ENCODE assay signal across 14 cellular contexts in genomic region chr20:38592411-38592790, GRCh38. TPM values are rescaled to one million over a fixed set of nuclear protein-coding genes. Genes with fewer than 3 reads are reported as not detected.
A peak's percentile ranks its signal among the peaks of the same experiment; 100 is the strongest.
DNase-seq lines count a peak whose midpoint lies in the region; FAIRE-seq and TF ChIP-seq lines count a peak whose summit lies in the region.
"Not testable (repeated sequence)": the region's sequence is repeated elsewhere in the genome, so short reads cannot be mapped to it uniquely, and the experiment has no call there.
"Had no signal": no experiment of that assay in that cellular context is flagged by ENCODE, and none has a peak within 500 bp of the region (broad histone marks: within the 10 kb centered on the region; RNA-seq: fewer than 3 reads in every experiment).

No MANE protein-coding gene starts in this region.

- TF ChIP-seq CTCF in fibroblast of villous mesenchyme (IDR thresholded peaks at IDR 0.05; ENCODE audit: insufficient read depth, low read depth, low read length) = not testable (repeated sequence)

- not testable (repeated sequence) for H2AFZ ChIP-seq in mesenchymal stem cell (ENCODE audit: low read depth, low read length)

- not testable (repeated sequence) for H2BK15ac ChIP-seq in mesenchymal stem cell (ENCODE audit: low read depth, poor library complexity, severe bottlenecking)

- not testable (repeated sequence) for H2BK12ac ChIP-seq in mesenchymal stem cell (ENCODE audit: low read length in 2 of 2)

- WGBS in mesenchymal stem cell = 41% methylated on average over 3 of the region's 3 CpGs

- FAIRE-seq in RCC 7860 (lab: Jason Lieb, UNC) = not testable (repeated sequence)

- not testable (repeated sequence) for H4K91ac ChIP-seq in mesenchymal stem cell (ENCODE audit: low read length)

- H3K14ac ChIP-seq in mesenchymal stem cell (ENCODE audit: low read length in 2 of 2) = not testable (repeated sequence)

- H3K79me1 ChIP-seq in mesenchymal stem cell (replicated peaks; ENCODE audit: low read length, poor library complexity, severe bottlenecking) = not testable (repeated sequence)

- not testable (repeated sequence) for H2BK5ac ChIP-seq in mesenchymal stem cell (ENCODE audit: low read depth, low read length, poor library complexity, severe bottlenecking)

- not testable (repeated sequence) for H3K36me3 ChIP-seq in HUES48 (ENCODE audit: control insufficient read depth, insufficient read depth, low read length); mesenchymal stem cell (ENCODE audit: control insufficient read depth in 1 of 2, insufficient read depth in 2 of 2, low read depth in 1 of 2, low read length in 2 of 2)

- H3K23ac ChIP-seq in mesenchymal stem cell (ENCODE audit: low read length in 2 of 2) = not testable (repeated sequence)

- H3K4me3 ChIP-seq in HUES48 (ENCODE audit: low read depth, low read length); fibroblast of villous mesenchyme (ENCODE audit: low read depth, low read length); mesenchymal stem cell (ENCODE audit: insufficient read depth in 1 of 2, low read depth in 1 of 2, low read length in 2 of 2): not testable (repeated sequence)

- in situ Hi-C loops in ACHN (cut with HindIII; ENCODE audit: low pct_ligation_motif_present, low pct_unique_long_range_greater_than_20kb, low sequenced_read_pairs) = not testable (repeated sequence)

- not testable (repeated sequence) for H3K18ac ChIP-seq in mesenchymal stem cell (ENCODE audit: low read depth in 1 of 2, low read length in 2 of 2)

- H4K8ac ChIP-seq in mesenchymal stem cell (ENCODE audit: low read length) = not testable (repeated sequence)

- H2BK120ac ChIP-seq in mesenchymal stem cell (ENCODE audit: low read depth, low read length) = not testable (repeated sequence)

- H3K4me1 ChIP-seq in HUES48 (ENCODE audit: control insufficient read depth, insufficient read depth, low read length) = peaks cover 14% of the 10 kb centered on the region
- H3K4me1 ChIP-seq in mesenchymal stem cell (ENCODE audit: control insufficient read depth, insufficient read depth, low read depth, low read length) = peaks cover 17% of the 10 kb centered on the region

- not testable (repeated sequence) for H3K27me3 ChIP-seq in HUES48 (ENCODE audit: control insufficient read depth, insufficient read depth, low read length)
- peaks cover 0 to 31% of the 10 kb centered on the region in 2 experiments for H3K27me3 ChIP-seq in mesenchymal stem cell (ENCODE audit: control insufficient read depth in 1 of 2, insufficient read depth in 1 of 2, low read length in 2 of 2)

- not testable (repeated sequence) for H3K9me3 ChIP-seq in HUES48 (ENCODE audit: control insufficient read depth, insufficient read depth, low read length); mesenchymal stem cell (ENCODE audit: control insufficient read depth, low read length)

- peak overlapping the region; percentile 87 for H2AK5ac ChIP-seq in mesenchymal stem cell (ENCODE audit: low read length, severe bottlenecking)

- not testable (repeated sequence) for H3K4ac ChIP-seq in mesenchymal stem cell (ENCODE audit: low read depth in 1 of 2, low read length in 2 of 2)

- H3K4me2 ChIP-seq in mesenchymal stem cell (ENCODE audit: low read length, poor library complexity, severe bottlenecking) = not testable (repeated sequence)

- H3K27ac ChIP-seq in HUES48 (ENCODE audit: low read depth, low read length) = peak overlapping the region; percentile 67
- H3K27ac ChIP-seq in mesenchymal stem cell (ENCODE audit: low read length, poor library complexity, severe bottlenecking) = not testable (repeated sequence)

- not testable (repeated sequence) for H3K9ac ChIP-seq in HUES48 (ENCODE audit: low read depth, low read length); mesenchymal stem cell (ENCODE audit: low read length)

- DNase-seq in ACHN = peak; percentile 18
- peak; percentile 34 for DNase-seq in RCC 7860 (ENCODE audit: low spot score)
- peak; percentile 25 for DNase-seq in amniotic epithelial cell (ENCODE audit: low read depth)
- peak; percentile 38 for DNase-seq in fibroblast of villous mesenchyme (ENCODE audit: low read depth)
- peak; percentile 49 for DNase-seq in mesenchymal stem cell
- peak; percentile 57 for DNase-seq in renal cortical epithelial cell (ENCODE audit: low read depth)

RNA-seq across cellular contexts. Expression of gene ARHGAP40, which starts 9.2 kb away (rescaled TPM):
- not detected in 2 replicates for total RNA-seq in fibroblast of villous mesenchyme
- polyA plus RNA-seq in mesenchymal stem cell (2013, experiment 1 of 2) = not detected
- polyA plus RNA-seq in mesenchymal stem cell (2013, experiment 2 of 2) = not detected
- total RNA-seq in renal cortical epithelial cell = 9.2 and 9.5 TPM in 2 replicates
- total RNA-seq: CD8-positive, alpha-beta T cell; H4 had no signal
- polyA plus RNA-seq: BJ, CD14-positive monocyte, IgD-negative memory B cell had no signal

RNA-seq across cellular contexts. Expression of gene ADIG, which starts 11.4 kb away (rescaled TPM):
- total RNA-seq in fibroblast of villous mesenchyme (not detected in 2 replicates), renal cortical epithelial cell (not detected in 2 replicates)
- polyA plus RNA-seq in mesenchymal stem cell (2013, experiment 1 of 2) = not detected
- not detected for polyA plus RNA-seq in mesenchymal stem cell (2013, experiment 2 of 2)
- total RNA-seq: CD8-positive, alpha-beta T cell; H4; HFFc6; HT1080 had no signal
- polyA plus RNA-seq: BJ, CD14-positive monocyte, IgD-negative memory B cell had no signal

Comparison
In these comparisons a context has a peak if more than half of its experiments do, and no peak if none do; other contexts are left out.
1. RNA of gene ARHGAP40, which starts 9.2 kb away (total RNA-seq): 9.2 to 9.5 TPM in renal cortical epithelial cell; not detected in fibroblast of villous mesenchyme; every median in the first group is over 10 times any median in the second.
2. Peak in every context shown above with its lines, with median percentiles within 50 percentile points of each other: DNase-seq.